Comparison of ENCODE assay signal across 9 cellular contexts in genomic region chr6:56766806-56767178, GRCh38.
DNase-seq lines count a peak whose midpoint lies in the region; ATAC-seq and TF ChIP-seq lines count a peak whose summit lies in the region.
"Had no signal": no experiment of that assay in that cellular context is flagged by ENCODE, and none has a peak within 500 bp of the region (broad histone marks: within the 10 kb centered on the region; RNA-seq: fewer than 3 reads in every experiment).

No MANE protein-coding gene starts in this region.

- no peaks in the 10 kb centered on the region for H3K36me3 Mint-ChIP-seq in glutamatergic neuron (ENCODE audit: unreplicated experiment)
- H3K36me3 Mint-ChIP-seq: activated naive CD8-positive, alpha-beta T cell treated with anti-CD3 and anti-CD28 coated beads, Interleukin-2, amount 10 ng/mL, durations not matched to agents 7 days and 5 days had no signal

- WGBS in heart left ventricle, 4 donors = 76 to 91% (median 84%) methylated on average over 1 of the region's 1 CpG
- 75 to 96% (median 90%) methylated on average over 1 of the region's 1 CpG for WGBS in stomach, 5 donors

- peak overlapping the region; percentile 22 for H3K27ac Mint-ChIP-seq in glutamatergic neuron (ENCODE audit: unreplicated experiment)
- H3K27ac Mint-ChIP-seq: activated naive CD8-positive, alpha-beta T cell treated with anti-CD3 and anti-CD28 coated beads, Interleukin-2, amount 10 ng/mL, durations not matched to agents 7 days and 5 days had no signal

- H3K27me3 ChIP-seq in heart left ventricle (no peaks in the 10 kb centered on the region), stomach (no peaks in the 10 kb centered on the region)

- peaks cover 9% of the 10 kb centered on the region for H3K27me3 Mint-ChIP-seq in glutamatergic neuron (ENCODE audit: unreplicated experiment)

- H3K4me1 ChIP-seq in heart left ventricle = peaks cover 0 to 85% (median 59%) of the 10 kb centered on the region in 12 donors
- peaks cover 4 to 54% (median 13%) of the 10 kb centered on the region in 4 donors for H3K4me1 ChIP-seq in stomach

- H3K9me3 ChIP-seq in heart left ventricle = no peaks in the 10 kb centered on the region
- no peaks in the 10 kb centered on the region for H3K9me3 ChIP-seq in stomach

- peaks cover 44% of the 10 kb centered on the region for H3K4me1 Mint-ChIP-seq in glutamatergic neuron (ENCODE audit: low read depth, unreplicated experiment)
- H3K4me1 Mint-ChIP-seq: activated naive CD8-positive, alpha-beta T cell treated with anti-CD3 and anti-CD28 coated beads, Interleukin-2, amount 10 ng/mL, durations not matched to agents 7 days and 5 days had no signal

- TF ChIP-seq CTCF in glutamatergic neuron (IDR thresholded peaks at IDR 0.05; ENCODE audit: partially characterized antibody, unreplicated experiment) (no peak), coronary artery (IDR thresholded peaks at IDR 0.05) (no peak), heart left ventricle (IDR thresholded peaks at IDR 0.05) (no peak), stomach (IDR thresholded peaks at IDR 0.05) (no peak)

- TF ChIP-seq EP300 in stomach (IDR thresholded peaks at IDR 0.05) = no peak

- peaks cover 11% of the 10 kb centered on the region for H3K9me3 Mint-ChIP-seq in glutamatergic neuron (ENCODE audit: unreplicated experiment)
- H3K9me3 Mint-ChIP-seq: activated naive CD8-positive, alpha-beta T cell treated with anti-CD3 and anti-CD28 coated beads, Interleukin-2, amount 10 ng/mL, durations not matched to agents 7 days and 5 days had no signal

- DNase-seq in glutamatergic neuron (no peak), coronary artery (ENCODE audit: low spot score) (no peak), heart left ventricle (no peak), stomach (no peak), GF-D8 (lab: John Stamatoyannopoulos, UW) (no peak)
- DNase-seq: activated naive CD8-positive, alpha-beta T cell treated with anti-CD3 and anti-CD28 coated beads, Interleukin-2, amount 10 ng/mL, durations not matched to agents 7 days and 5 days had no signal

- H3K4me3 Mint-ChIP-seq in glutamatergic neuron (ENCODE audit: unreplicated experiment) = peak overlapping the region; percentile 52
- H3K4me3 Mint-ChIP-seq: activated naive CD8-positive, alpha-beta T cell treated with anti-CD3 and anti-CD28 coated beads, Interleukin-2, amount 10 ng/mL, durations not matched to agents 7 days and 5 days had no signal

- H3K4me3 ChIP-seq in coronary artery (no peak overlapping the region), heart left ventricle (no peak overlapping the region), stomach (no peak overlapping the region)

- intact Hi-C loops in heart left ventricle (cut with DNase I) (loop anchor here in 6 of 10 donors (2.0 to 5.0 kb wide), 5 partner anchors 59 to 86 kb away; no protein-coding TSS in a partner anchor), stomach (cut with DNase I; ENCODE audit: low total_unique reads) (no loop called here)

- ATAC-seq in GM18508 (IDR thresholded peaks at IDR 0.05; ENCODE audit: insufficient read depth, unreplicated experiment) (peak; percentile 89), GM21825 (IDR thresholded peaks at IDR 0.05; ENCODE audit: unreplicated experiment) (peak; percentile 69), HG03575 (IDR thresholded peaks at IDR 0.05; ENCODE audit: extremely low read depth, insufficient number of reproducible peaks, low FRiP score, unreplicated experiment) (peak; percentile 80), heart left ventricle (no peak)

- no peaks in the 10 kb centered on the region for H3K36me3 ChIP-seq in heart left ventricle
- H3K36me3 ChIP-seq in stomach = no peaks in the 10 kb centered on the region

- H3K27ac ChIP-seq in coronary artery (no peak overlapping the region), heart left ventricle (peak overlapping the region in 2 of 12 donors; percentile 12 to 22), stomach (no peak overlapping the region)

- TF ChIP-seq POLR2A in heart left ventricle (IDR thresholded peaks at IDR 0.05) = no peak
- no peak for TF ChIP-seq POLR2A in stomach (IDR thresholded peaks at IDR 0.05)

Comparison
In these comparisons a context has a peak if more than half of its experiments do, and no peak if none do; other contexts are left out.
1. ATAC-seq: peak in GM18508 (single experiment), GM21825 (single experiment) and HG03575 (single experiment); none in heart left ventricle (0 of 4).